ENCODE assay signal across 11 cellular contexts in the genomic region with DNA sequence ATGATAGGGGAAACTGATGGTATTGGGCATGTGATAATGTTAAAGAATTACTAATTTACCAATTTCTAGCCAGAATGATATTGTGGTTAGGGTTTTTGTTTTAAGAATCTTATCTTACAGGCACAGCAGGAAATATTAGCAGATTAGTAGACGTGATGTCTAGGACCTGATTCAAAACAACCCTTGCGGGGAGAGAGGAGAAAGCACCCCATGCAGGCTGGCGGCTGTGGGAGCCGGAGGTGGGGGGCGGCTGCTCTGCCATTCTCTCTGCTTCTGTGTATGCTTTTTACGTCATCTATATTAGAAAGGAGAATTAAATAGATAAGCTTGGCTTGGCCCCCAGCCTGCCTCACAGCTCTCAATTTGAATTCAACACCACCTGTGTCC. TPM values are rescaled to one million over a fixed set of nuclear protein-coding genes. Genes with fewer than 3 reads are reported as not detected.
DNase-seq lines count a peak whose midpoint lies in the region; ATAC-seq, FAIRE-seq and TF ChIP-seq lines count a peak whose summit lies in the region.
"Had no signal": no experiment of that assay in that cellular context is flagged by ENCODE, and none has a peak within 500 bp of the region (broad histone marks: within the 10 kb centered on the region; RNA-seq: fewer than 3 reads in every experiment).

No MANE protein-coding gene starts in this region.

- peak; percentile 48 for ATAC-seq in stimulated activated naive CD8-positive, alpha-beta T cell treated with anti-CD3 and anti-CD28 coated beads, Interleukin-15, amount 100 ng/mL, for 72 hours
- ATAC-seq in stimulated activated naive CD8-positive, alpha-beta T cell treated with anti-CD3 and anti-CD28 coated beads, Interleukin-15, Interleukin-2, amounts not matched to agents 100 U/mL and 50 U/mL, for 24 hours = no peak

- no peaks in the 10 kb centered on the region for H3K27me3 Mint-ChIP-seq in stimulated activated naive CD8-positive, alpha-beta T cell treated with anti-CD3 and anti-CD28 coated beads, Interleukin-15, amount 100 ng/mL, for 72 hours
- H3K27me3 Mint-ChIP-seq in astrocyte (ENCODE audit: low read depth, unreplicated experiment) = no peaks in the 10 kb centered on the region
- H3K27me3 Mint-ChIP-seq: stimulated activated naive CD8-positive, alpha-beta T cell treated with anti-CD3 and anti-CD28 coated beads, Interleukin-15, Interleukin-2, amounts not matched to agents 100 ng/mL and 50 ng/mL, for 24 hours had no signal

- peaks cover 97% of the 10 kb centered on the region for H4K20me1 ChIP-seq in astrocyte (ENCODE audit: insufficient read depth, low read length)

- peak overlapping the region; percentile 30 for H3K4me2 ChIP-seq in astrocyte (ENCODE audit: low read length)

- H3K79me2 ChIP-seq in astrocyte (ENCODE audit: insufficient read depth, low read length) = peaks cover 96% of the 10 kb centered on the region

- H3K4me1 Mint-ChIP-seq in stimulated activated naive CD8-positive, alpha-beta T cell treated with anti-CD3 and anti-CD28 coated beads, Interleukin-15, amount 100 ng/mL, for 72 hours = peaks cover 79% of the 10 kb centered on the region
- H3K4me1 Mint-ChIP-seq in astrocyte (ENCODE audit: low read depth, unreplicated experiment) = peaks cover 18% of the 10 kb centered on the region

- H3K36me3 ChIP-seq in astrocyte (ENCODE audit: insufficient read depth, low read length) = no peaks in the 10 kb centered on the region

- H3K27ac Mint-ChIP-seq in stimulated activated naive CD8-positive, alpha-beta T cell treated with anti-CD3 and anti-CD28 coated beads, Interleukin-15, amount 100 ng/mL, for 72 hours = no peak overlapping the region
- H3K27ac Mint-ChIP-seq in astrocyte (ENCODE audit: unreplicated experiment) = no peak overlapping the region
- H3K27ac Mint-ChIP-seq: stimulated activated naive CD8-positive, alpha-beta T cell treated with anti-CD3 and anti-CD28 coated beads, Interleukin-15, Interleukin-2, amounts not matched to agents 100 ng/mL and 50 ng/mL, for 24 hours had no signal

- no peaks in the 10 kb centered on the region for H3K36me3 Mint-ChIP-seq in astrocyte (ENCODE audit: low read depth, unreplicated experiment)

- peaks cover 52% of the 10 kb centered on the region for H3K4me1 ChIP-seq in astrocyte (ENCODE audit: insufficient read depth, low read length)

- H3K9me3 ChIP-seq in astrocyte (ENCODE audit: insufficient read depth, low read depth, low read length) = no peaks in the 10 kb centered on the region

- FAIRE-seq in astrocyte (lab: Jason Lieb, UNC) = no peak
- no peak for FAIRE-seq in frontal cortex (lab: Jason Lieb, UNC)

- peak overlapping the region; percentile 43 for H3K27ac ChIP-seq in astrocyte (ENCODE audit: low read depth, low read length)

- H3K9ac ChIP-seq in astrocyte (ENCODE audit: low read length) = no peak overlapping the region

- H2AFZ ChIP-seq in astrocyte (ENCODE audit: low read depth, low read length) = no peak overlapping the region

- no peak for TF ChIP-seq CTCF in astrocyte (IDR thresholded peaks at IDR 0.05; ENCODE audit: insufficient read depth, low read depth, low read length)

- H3K27me3 ChIP-seq in astrocyte (ENCODE audit: insufficient read depth, low read length) = no peaks in the 10 kb centered on the region

- H3K4me3 ChIP-seq in astrocyte (ENCODE audit: insufficient read depth, low read depth, low read length) = no peak overlapping the region

- H3K4me3 Mint-ChIP-seq in stimulated activated naive CD8-positive, alpha-beta T cell treated with anti-CD3 and anti-CD28 coated beads, Interleukin-15, amount 100 ng/mL, for 72 hours = no peak overlapping the region
- H3K4me3 Mint-ChIP-seq in astrocyte (ENCODE audit: unreplicated experiment) = no peak overlapping the region
- H3K4me3 Mint-ChIP-seq: stimulated activated naive CD8-positive, alpha-beta T cell treated with anti-CD3 and anti-CD28 coated beads, Interleukin-15, Interleukin-2, amounts not matched to agents 100 ng/mL and 50 ng/mL, for 24 hours had no signal

- no peaks in the 10 kb centered on the region for H3K9me3 Mint-ChIP-seq in stimulated activated naive CD8-positive, alpha-beta T cell treated with anti-CD3 and anti-CD28 coated beads, Interleukin-15, amount 100 ng/mL, for 72 hours
- no peaks in the 10 kb centered on the region for H3K9me3 Mint-ChIP-seq in astrocyte (ENCODE audit: unreplicated experiment)
- H3K9me3 Mint-ChIP-seq: stimulated activated naive CD8-positive, alpha-beta T cell treated with anti-CD3 and anti-CD28 coated beads, Interleukin-15, Interleukin-2, amounts not matched to agents 100 ng/mL and 50 ng/mL, for 24 hours had no signal

- no peak for DNase-seq in stimulated activated naive CD8-positive, alpha-beta T cell treated with anti-CD3 and anti-CD28 coated beads, Interleukin-15, amount 100 ng/mL, for 72 hours
- DNase-seq in stimulated activated naive CD8-positive, alpha-beta T cell treated with anti-CD3 and anti-CD28 coated beads, Interleukin-15, Interleukin-2, amounts not matched to agents 100 U/mL and 50 U/mL, for 24 hours = no peak
- peak; percentile 22 for DNase-seq in astrocyte (ENCODE audit: low read depth)
- peak; percentile 39 to 78 for DNase-seq in lung microvascular endothelial cell (ENCODE audit: low read depth in 2 of 2)
- no peak for DNase-seq in NCI-H1417 treated with DMSO at 0.1 percent for 48 hours (lab: John Stamatoyannopoulos, UW)
- DNase-seq in frontal cortex (ENCODE audit: low spot score in 2 of 2) = no peak
- no peak for DNase-seq in NCI-H2029 treated with DMSO at 0.1 percent for 48 hours (lab: John Stamatoyannopoulos, UW)
- DNase-seq in NCI-H345 (lab: John Stamatoyannopoulos, UW) = no peak
- DNase-seq: NCI-H524 treated with DMSO at 0.1 percent for 48 hours, T-helper 9 cell had no signal

RNA-seq across cellular contexts. Expression of a gene that starts 41.5 kb away (rescaled TPM):
- total RNA-seq in astrocyte = 41.6 and 46.0 TPM in 2 replicates
- total RNA-seq in lung microvascular endothelial cell = 4.8 and 8.7 TPM in 2 replicates
- 8.6 TPM for total RNA-seq in frontal cortex

Comparison
In these comparisons a context has a peak if more than half of its experiments do, and no peak if none do; other contexts are left out.
1. DNase-seq: peak in astrocyte (single experiment) and lung microvascular endothelial cell (2 of 2); none in stimulated activated naive CD8-positive, alpha-beta T cell treated with anti-CD3 and anti-CD28 coated beads, Interleukin-15, amount 100 ng/mL, for 72 hours (0 of 2), stimulated activated naive CD8-positive, alpha-beta T cell treated with anti-CD3 and anti-CD28 coated beads, Interleukin-15, Interleukin-2, amounts not matched to agents 100 U/mL and 50 U/mL, for 24 hours (single experiment), NCI-H1417 treated with DMSO at 0.1 percent for 48 hours (single experiment), frontal cortex (0 of 2), NCI-H2029 treated with DMSO at 0.1 percent for 48 hours (single experiment) and NCI-H345 (single experiment).